Comparison of ENCODE assay signal across 1 cellular context in the genomic region with DNA sequence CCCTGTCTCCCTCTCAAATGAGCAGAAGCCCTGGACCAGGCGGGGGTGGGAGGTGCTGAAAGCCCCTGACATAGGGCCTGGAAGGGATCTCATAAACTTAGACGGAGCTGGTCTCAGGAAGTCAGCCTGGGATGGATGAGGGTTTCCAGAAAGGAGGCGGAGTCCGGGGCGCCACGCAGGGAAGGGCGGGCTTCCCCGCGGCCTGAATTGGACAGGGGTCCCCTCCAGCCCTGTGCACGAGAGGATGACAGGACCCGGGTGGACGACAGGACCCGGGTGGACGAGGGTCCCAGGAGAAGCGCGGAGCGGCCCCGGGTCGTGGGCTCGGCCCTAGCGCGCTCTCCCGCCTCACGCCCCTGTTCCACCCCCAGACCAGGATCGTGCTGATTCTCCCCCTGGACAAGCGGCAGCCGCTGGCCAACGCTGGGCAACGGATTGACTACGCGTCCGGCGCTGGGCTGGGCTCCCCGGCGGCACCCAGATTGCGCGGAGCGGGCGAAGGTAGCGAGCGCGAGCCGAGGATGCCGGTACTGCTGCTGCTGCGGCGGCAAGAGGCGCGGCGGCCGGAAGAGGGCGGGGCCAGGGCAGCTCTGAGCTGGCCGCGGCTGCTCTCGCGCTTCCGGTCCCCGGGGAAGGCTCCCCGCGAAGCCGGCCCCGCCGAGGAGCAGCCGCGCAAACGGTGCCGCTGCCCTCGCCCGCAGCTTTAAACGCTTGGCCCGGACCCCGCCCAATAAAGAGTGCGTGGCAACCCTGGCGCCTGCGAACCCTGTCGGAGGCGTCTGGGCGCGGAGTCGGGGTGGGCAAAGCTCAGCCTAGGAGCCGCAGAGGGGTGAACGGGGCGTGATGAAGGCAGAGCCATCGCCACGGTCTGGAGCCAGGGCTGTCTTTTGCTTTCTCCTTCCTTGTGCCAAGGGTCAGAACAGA.
TF ChIP-seq lines count a peak whose summit lies in the region.

No MANE protein-coding gene starts in this region.

TF ChIP-seq in HEK293, 187 proteins besides CTCF, POLR2A, EP300 and RAD21 (continued from another document and continues in another):
- TF ChIP-seq, protein P1, sequence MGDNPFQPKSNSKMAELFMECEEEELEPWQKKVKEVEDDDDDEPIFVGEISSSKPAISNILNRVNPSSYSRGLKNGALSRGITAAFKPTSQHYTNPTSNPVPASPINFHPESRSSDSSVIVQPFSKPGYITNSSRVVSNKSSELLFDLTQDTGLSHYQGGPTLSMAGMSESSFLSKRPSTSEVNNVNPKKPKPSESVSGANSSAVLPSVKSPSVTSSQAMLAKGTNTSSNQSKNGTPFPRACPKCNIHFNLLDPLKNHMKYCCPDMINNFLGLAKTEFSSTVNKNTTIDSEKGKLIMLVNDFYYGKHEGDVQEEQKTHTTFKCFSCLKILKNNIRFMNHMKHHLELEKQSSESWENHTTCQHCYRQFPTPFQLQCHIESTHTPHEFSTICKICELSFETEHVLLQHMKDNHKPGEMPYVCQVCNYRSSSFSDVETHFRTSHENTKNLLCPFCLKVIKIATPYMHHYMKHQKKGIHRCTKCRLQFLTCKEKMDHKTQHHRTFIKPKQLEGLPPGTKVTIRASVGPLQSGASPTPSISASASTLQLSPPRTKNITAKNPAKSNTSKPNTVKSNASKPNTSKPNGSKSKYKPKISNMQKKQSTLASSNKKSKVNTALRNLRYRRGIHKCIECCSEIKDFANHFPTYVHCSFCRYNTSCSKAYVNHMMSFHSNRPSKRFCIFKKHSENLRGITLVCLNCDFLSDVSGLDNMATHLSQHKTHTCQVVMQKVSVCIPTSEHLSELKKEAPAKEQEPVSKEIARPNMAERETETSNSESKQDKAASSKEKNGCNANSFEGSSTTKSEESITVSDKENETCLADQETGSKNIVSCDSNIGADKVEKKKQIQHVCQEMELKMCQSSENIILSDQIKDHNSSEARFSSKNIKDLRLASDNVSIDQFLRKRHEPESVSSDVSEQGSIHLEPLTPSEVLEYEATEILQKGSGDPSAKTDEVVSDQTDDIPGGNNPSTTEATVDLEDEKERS (tag by site-specific recombination; IDR thresholded peaks at IDR 0.05), result no peak
- TF ChIP-seq ZNF169 (tag by site-specific recombination; IDR thresholded peaks at IDR 0.05), result no peak
- 0 out of 2 replicates have a peak, but pooled peaks have one; percentile 78 for TF ChIP-seq ZNF501 (tag by site-specific recombination; IDR thresholded peaks at IDR 0.05)
- TF ChIP-seq OVOL3 (tag by site-specific recombination; IDR thresholded peaks at IDR 0.05), result no peak
- no peak for TF ChIP-seq ZFP3 (tag by site-specific recombination; IDR thresholded peaks at IDR 0.05; ENCODE audit: low read depth)
- TF ChIP-seq ZNF692 (tag by site-specific recombination; IDR thresholded peaks at IDR 0.05), result peak; percentile 53
- no peak for TF ChIP-seq ZNF544 (tag by site-specific recombination; IDR thresholded peaks at IDR 0.05)
- TF ChIP-seq YY2 (tag by site-specific recombination; IDR thresholded peaks at IDR 0.05), result no peak
- no peak for TF ChIP-seq ZNF654 (tag by site-specific recombination; IDR thresholded peaks at IDR 0.05; ENCODE audit: low read depth)
- no peak for TF ChIP-seq ZNF223 (tag by site-specific recombination; IDR thresholded peaks at IDR 0.05)
- peak; percentile 81 for TF ChIP-seq GLIS1 (tag by site-specific recombination; IDR thresholded peaks at IDR 0.05)
- TF ChIP-seq ZNF488 (tag by site-specific recombination; IDR thresholded peaks at IDR 0.05), result no peak
- TF ChIP-seq ZNF221 (tag by site-specific recombination; IDR thresholded peaks at IDR 0.05; ENCODE audit: borderline replicate concordance), result no peak
- peak; percentile 65; the same call in 1 of the 2 replicates for TF ChIP-seq ZNF2 (tag by site-specific recombination; IDR thresholded peaks at IDR 0.05)
- TF ChIP-seq, protein P2, sequence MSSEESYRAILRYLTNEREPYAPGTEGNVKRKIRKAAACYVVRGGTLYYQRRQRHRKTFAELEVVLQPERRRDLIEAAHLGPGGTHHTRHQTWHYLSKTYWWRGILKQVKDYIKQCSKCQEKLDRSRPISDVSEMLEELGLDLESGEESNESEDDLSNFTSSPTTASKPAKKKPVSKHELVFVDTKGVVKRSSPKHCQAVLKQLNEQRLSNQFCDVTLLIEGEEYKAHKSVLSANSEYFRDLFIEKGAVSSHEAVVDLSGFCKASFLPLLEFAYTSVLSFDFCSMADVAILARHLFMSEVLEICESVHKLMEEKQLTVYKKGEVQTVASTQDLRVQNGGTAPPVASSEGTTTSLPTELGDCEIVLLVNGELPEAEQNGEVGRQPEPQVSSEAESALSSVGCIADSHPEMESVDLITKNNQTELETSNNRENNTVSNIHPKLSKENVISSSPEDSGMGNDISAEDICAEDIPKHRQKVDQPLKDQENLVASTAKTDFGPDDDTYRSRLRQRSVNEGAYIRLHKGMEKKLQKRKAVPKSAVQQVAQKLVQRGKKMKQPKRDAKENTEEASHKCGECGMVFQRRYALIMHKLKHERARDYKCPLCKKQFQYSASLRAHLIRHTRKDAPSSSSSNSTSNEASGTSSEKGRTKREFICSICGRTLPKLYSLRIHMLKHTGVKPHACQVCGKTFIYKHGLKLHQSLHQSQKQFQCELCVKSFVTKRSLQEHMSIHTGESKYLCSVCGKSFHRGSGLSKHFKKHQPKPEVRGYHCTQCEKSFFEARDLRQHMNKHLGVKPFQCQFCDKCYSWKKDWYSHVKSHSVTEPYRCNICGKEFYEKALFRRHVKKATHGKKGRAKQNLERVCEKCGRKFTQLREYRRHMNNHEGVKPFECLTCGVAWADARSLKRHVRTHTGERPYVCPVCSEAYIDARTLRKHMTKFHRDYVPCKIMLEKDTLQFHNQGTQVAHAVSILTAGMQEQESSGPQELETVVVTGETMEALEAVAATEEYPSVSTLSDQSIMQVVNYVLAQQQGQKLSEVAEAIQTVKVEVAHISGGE (tag by site-specific recombination; conservative IDR thresholded peaks at IDR 0.05; ENCODE audit: low read depth), result peak; percentile 96
- no peak for TF ChIP-seq ZNF830 (tag by site-specific recombination; IDR thresholded peaks at IDR 0.05; ENCODE audit: low read depth)
- TF ChIP-seq, protein P3, sequence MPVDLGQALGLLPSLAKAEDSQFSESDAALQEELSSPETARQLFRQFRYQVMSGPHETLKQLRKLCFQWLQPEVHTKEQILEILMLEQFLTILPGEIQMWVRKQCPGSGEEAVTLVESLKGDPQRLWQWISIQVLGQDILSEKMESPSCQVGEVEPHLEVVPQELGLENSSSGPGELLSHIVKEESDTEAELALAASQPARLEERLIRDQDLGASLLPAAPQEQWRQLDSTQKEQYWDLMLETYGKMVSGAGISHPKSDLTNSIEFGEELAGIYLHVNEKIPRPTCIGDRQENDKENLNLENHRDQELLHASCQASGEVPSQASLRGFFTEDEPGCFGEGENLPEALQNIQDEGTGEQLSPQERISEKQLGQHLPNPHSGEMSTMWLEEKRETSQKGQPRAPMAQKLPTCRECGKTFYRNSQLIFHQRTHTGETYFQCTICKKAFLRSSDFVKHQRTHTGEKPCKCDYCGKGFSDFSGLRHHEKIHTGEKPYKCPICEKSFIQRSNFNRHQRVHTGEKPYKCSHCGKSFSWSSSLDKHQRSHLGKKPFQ (tag by site-specific recombination; IDR thresholded peaks at IDR 0.05), result no peak
- no peak for TF ChIP-seq ZNF362 (tag by site-specific recombination; IDR thresholded peaks at IDR 0.05)
- TF ChIP-seq ZNF521 (tag by site-specific recombination; IDR thresholded peaks at IDR 0.05), result no peak
- TF ChIP-seq, protein P4, sequence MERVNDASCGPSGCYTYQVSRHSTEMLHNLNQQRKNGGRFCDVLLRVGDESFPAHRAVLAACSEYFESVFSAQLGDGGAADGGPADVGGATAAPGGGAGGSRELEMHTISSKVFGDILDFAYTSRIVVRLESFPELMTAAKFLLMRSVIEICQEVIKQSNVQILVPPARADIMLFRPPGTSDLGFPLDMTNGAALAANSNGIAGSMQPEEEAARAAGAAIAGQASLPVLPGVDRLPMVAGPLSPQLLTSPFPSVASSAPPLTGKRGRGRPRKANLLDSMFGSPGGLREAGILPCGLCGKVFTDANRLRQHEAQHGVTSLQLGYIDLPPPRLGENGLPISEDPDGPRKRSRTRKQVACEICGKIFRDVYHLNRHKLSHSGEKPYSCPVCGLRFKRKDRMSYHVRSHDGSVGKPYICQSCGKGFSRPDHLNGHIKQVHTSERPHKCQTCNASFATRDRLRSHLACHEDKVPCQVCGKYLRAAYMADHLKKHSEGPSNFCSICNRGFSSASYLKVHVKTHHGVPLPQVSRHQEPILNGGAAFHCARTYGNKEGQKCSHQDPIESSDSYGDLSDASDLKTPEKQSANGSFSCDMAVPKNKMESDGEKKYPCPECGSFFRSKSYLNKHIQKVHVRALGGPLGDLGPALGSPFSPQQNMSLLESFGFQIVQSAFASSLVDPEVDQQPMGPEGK (tag by site-specific recombination; IDR thresholded peaks at IDR 0.05), result no peak
- no peak for TF ChIP-seq ZNF112 (tag by site-specific recombination; IDR thresholded peaks at IDR 0.05)
- peak; percentile 73 for TF ChIP-seq ZBTB7A (tag by site-specific recombination; IDR thresholded peaks at IDR 0.05; ENCODE audit: low read depth)
- TF ChIP-seq ZNF549 (tag by site-specific recombination; IDR thresholded peaks at IDR 0.05), result no peak
- TF ChIP-seq ZNF416 (tag by site-specific recombination; IDR thresholded peaks at IDR 0.05), result no peak
- no peak for TF ChIP-seq ZNF350 (tag by site-specific recombination; IDR thresholded peaks at IDR 0.05)
- TF ChIP-seq ZNF776 (tag by site-specific recombination; IDR thresholded peaks at IDR 0.05; ENCODE audit: borderline replicate concordance), result no peak
- no peak for TF ChIP-seq ZNF114 (tag by site-specific recombination; IDR thresholded peaks at IDR 0.05)
- no peak for TF ChIP-seq ZNF548 (tag by site-specific recombination; IDR thresholded peaks at IDR 0.05)
- TF ChIP-seq ZNF580 (tag by site-specific recombination; IDR thresholded peaks at IDR 0.05), result no peak
- TF ChIP-seq, protein P5, sequence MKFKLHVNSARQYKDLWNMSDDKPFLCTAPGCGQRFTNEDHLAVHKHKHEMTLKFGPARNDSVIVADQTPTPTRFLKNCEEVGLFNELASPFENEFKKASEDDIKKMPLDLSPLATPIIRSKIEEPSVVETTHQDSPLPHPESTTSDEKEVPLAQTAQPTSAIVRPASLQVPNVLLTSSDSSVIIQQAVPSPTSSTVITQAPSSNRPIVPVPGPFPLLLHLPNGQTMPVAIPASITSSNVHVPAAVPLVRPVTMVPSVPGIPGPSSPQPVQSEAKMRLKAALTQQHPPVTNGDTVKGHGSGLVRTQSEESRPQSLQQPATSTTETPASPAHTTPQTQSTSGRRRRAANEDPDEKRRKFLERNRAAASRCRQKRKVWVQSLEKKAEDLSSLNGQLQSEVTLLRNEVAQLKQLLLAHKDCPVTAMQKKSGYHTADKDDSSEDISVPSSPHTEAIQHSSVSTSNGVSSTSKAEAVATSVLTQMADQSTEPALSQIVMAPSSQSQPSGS (tag by site-specific recombination; IDR thresholded peaks at IDR 0.05; ENCODE audit: low read depth), result no peak
- no peak for TF ChIP-seq ZNF426 (tag by site-specific recombination; IDR thresholded peaks at IDR 0.05)
- TF ChIP-seq, protein P6, sequence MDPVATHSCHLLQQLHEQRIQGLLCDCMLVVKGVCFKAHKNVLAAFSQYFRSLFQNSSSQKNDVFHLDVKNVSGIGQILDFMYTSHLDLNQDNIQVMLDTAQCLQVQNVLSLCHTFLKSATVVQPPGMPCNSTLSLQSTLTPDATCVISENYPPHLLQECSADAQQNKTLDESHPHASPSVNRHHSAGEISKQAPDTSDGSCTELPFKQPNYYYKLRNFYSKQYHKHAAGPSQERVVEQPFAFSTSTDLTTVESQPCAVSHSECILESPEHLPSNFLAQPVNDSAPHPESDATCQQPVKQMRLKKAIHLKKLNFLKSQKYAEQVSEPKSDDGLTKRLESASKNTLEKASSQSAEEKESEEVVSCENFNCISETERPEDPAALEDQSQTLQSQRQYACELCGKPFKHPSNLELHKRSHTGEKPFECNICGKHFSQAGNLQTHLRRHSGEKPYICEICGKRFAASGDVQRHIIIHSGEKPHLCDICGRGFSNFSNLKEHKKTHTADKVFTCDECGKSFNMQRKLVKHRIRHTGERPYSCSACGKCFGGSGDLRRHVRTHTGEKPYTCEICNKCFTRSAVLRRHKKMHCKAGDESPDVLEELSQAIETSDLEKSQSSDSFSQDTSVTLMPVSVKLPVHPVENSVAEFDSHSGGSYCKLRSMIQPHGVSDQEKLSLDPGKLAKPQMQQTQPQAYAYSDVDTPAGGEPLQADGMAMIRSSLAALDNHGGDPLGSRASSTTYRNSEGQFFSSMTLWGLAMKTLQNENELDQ (tag by site-specific recombination; IDR thresholded peaks at IDR 0.05; ENCODE audit: low read depth), result no peak
- TF ChIP-seq ZNF843 (tag by site-specific recombination; IDR thresholded peaks at IDR 0.05), result no peak
- TF ChIP-seq ZNF610 (tag by site-specific recombination; IDR thresholded peaks at IDR 0.05; ENCODE audit: borderline replicate concordance), result no peak; the same call in none of the 2 replicates
- TF ChIP-seq WT1 (tag by site-specific recombination; IDR thresholded peaks at IDR 0.05), result no peak
- TF ChIP-seq SETDB1 (IDR thresholded peaks at IDR 0.05; ENCODE audit: insufficient read length, low read length), result no peak
- no peak for TF ChIP-seq HOXD13 (CRISPR knock-in tag; IDR thresholded peaks at IDR 0.05; ENCODE audit: borderline replicate concordance)
- 0 out of 2 replicates have a peak, but pooled peaks have one; percentile 33 for TF ChIP-seq REPIN1 (tag by site-specific recombination; IDR thresholded peaks at IDR 0.05; ENCODE audit: low read depth)
- TF ChIP-seq ZNF157 (tag by site-specific recombination; IDR thresholded peaks at IDR 0.05), result no peak
